In the genomic region with DNA sequence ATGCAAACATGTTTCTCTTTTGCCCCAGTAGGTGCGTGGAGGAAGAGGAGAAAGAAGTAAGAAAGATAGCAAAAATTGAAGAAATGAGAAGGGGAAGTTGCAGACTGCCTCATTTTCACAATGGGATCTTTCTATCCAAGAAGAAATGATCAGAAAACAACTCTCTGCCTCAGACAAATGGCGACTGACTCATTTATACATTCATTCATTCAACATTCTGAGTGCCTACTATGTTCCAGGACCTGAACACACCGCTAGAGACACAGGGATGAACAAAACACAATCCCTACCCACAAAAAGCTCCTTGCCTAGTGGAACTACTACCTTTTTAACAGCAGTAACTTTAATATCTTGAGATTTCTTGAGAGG, we compare ENCODE assay signal across 8 cellular contexts. TPM values are rescaled to one million over a fixed set of nuclear protein-coding genes. Genes with fewer than 3 reads are reported as not detected.
DNase-seq lines count a peak whose midpoint lies in the region; ATAC-seq lines count a peak whose summit lies in the region.

No MANE protein-coding gene starts in this region.

- in situ Hi-C loops in ACHN (cut with HindIII; ENCODE audit: low pct_ligation_motif_present, low pct_unique_long_range_greater_than_20kb, low sequenced_read_pairs): no loop called here

- peaks cover 5% of the 10 kb centered on the region for H3K36me3 ChIP-seq in adipocyte (ENCODE audit: control insufficient read depth, insufficient read depth, low read length, severe bottlenecking)
- H3K36me3 ChIP-seq in thymus (ENCODE audit: control insufficient read depth, insufficient read depth): no peaks in the 10 kb centered on the region

- no peaks in the 10 kb centered on the region for H3K9me3 ChIP-seq in adipocyte (ENCODE audit: control insufficient read depth, low read length)
- H3K9me3 ChIP-seq in thymus (ENCODE audit: control insufficient read depth): no peaks in the 10 kb centered on the region

- peak; percentile 8 for ATAC-seq in GM18907 (IDR thresholded peaks at IDR 0.05; ENCODE audit: unreplicated experiment)
- peak; percentile 6 for ATAC-seq in HG03520 (IDR thresholded peaks at IDR 0.05; ENCODE audit: unreplicated experiment)

- peak overlapping the region; percentile 94 for H3K9ac ChIP-seq in adipocyte (ENCODE audit: low read length)

- H3K27ac ChIP-seq in layer of hippocampus (ENCODE audit: low read depth, low read length): peak overlapping the region; percentile 99
- peak overlapping the region; percentile 93 for H3K27ac ChIP-seq in thymus (ENCODE audit: low read depth)

- H3K4me3 ChIP-seq in adipocyte (ENCODE audit: low read length) (peak overlapping the region; percentile 95), thymus (ENCODE audit: low read length) (peak overlapping the region; percentile 80)

- WGBS in thymus: 0% methylated on average over 3 of the region's 3 CpGs

- DNase-seq in ACHN (peak; percentile 28), adipocyte (ENCODE audit: low read depth) (peak; percentile 43), activated gamma-delta T cell (lab: John Stamatoyannopoulos, UW) (no peak)
- no peak for DNase-seq in stimulated activated CD4-positive, alpha-beta T cell treated with anti-CD3 and anti-CD28 coated beads, Interleukin-4, amount 100 ng/mL, for 1 hour

- H3K4me1 ChIP-seq in adipocyte (ENCODE audit: control insufficient read depth, insufficient read depth, low read length) (peaks cover 52% of the 10 kb centered on the region), thymus (ENCODE audit: control insufficient read depth, insufficient read depth, low read length) (peaks cover 17% of the 10 kb centered on the region)

- no peaks in the 10 kb centered on the region for H3K27me3 ChIP-seq in adipocyte (replicated peaks; ENCODE audit: control insufficient read depth, insufficient read depth, low read length)
- no peaks in the 10 kb centered on the region for H3K27me3 ChIP-seq in layer of hippocampus (ENCODE audit: control insufficient read depth, insufficient read depth, low read length)
- H3K27me3 ChIP-seq in thymus (ENCODE audit: control insufficient read depth, insufficient read depth): no peaks in the 10 kb centered on the region

RNA-seq across cellular contexts. Expression of gene HPS5, which starts 0.3 kb away (rescaled TPM):
- 20.2 TPM for polyA plus RNA-seq in thymus

RNA-seq across cellular contexts. Expression of gene GTF2H1, which starts 0.8 kb away (rescaled TPM):
- 35.4 TPM for polyA plus RNA-seq in thymus

RNA-seq across cellular contexts. Expression of gene SAA1, which starts 55.5 kb away (rescaled TPM):
- polyA plus RNA-seq in thymus: 1,843 TPM

Comparison
In these comparisons a context has a peak if more than half of its experiments do, and no peak if none do; other contexts are left out.
1. DNase-seq: peak in ACHN (single experiment) and adipocyte (single experiment); none in stimulated activated CD4-positive, alpha-beta T cell treated with anti-CD3 and anti-CD28 coated beads, Interleukin-4, amount 100 ng/mL, for 1 hour (single experiment) and activated gamma-delta T cell (single experiment).